ENCODE assay signal across 23 cellular contexts in genomic region chr3:103446958-103447357, GRCh38.
"Had no signal": no experiment of that assay in that cellular context is flagged by ENCODE, and none has a peak within 500 bp of the region (broad histone marks: within the 10 kb centered on the region; RNA-seq: fewer than 3 reads in every experiment).

No MANE protein-coding gene starts in this region.

- H3K9ac ChIP-seq: parathyroid adenoma had no signal

- H3K36me3 Mint-ChIP-seq: naive thymus-derived CD8-positive, alpha-beta T cell had no signal

- H3K4me2 ChIP-seq: hepatocyte had no signal

- H3K9me3 ChIP-seq: colonic mucosa, psoas muscle, suprapubic skin, thyroid gland, upper lobe of right lung, vagina had no signal

- H3K27ac ChIP-seq: colonic mucosa, foreskin keratinocyte, hepatocyte, parathyroid adenoma, psoas muscle, spleen, suprapubic skin, thyroid gland, upper lobe of right lung, vagina had no signal

- H3K79me2 ChIP-seq: hepatocyte, parathyroid adenoma had no signal

- H3K27me3 Mint-ChIP-seq: naive thymus-derived CD8-positive, alpha-beta T cell had no signal

- H3K4me1 ChIP-seq: colonic mucosa, foreskin keratinocyte, parathyroid adenoma, psoas muscle, spleen, suprapubic skin, thyroid gland, upper lobe of right lung, vagina had no signal

- H3K4me1 Mint-ChIP-seq: naive thymus-derived CD8-positive, alpha-beta T cell; neural crest cell had no signal

- H3K27me3 ChIP-seq: colonic mucosa, foreskin keratinocyte, hepatocyte, spleen, suprapubic skin, thyroid gland, upper lobe of right lung, vagina had no signal

- H2AFZ ChIP-seq: hepatocyte, parathyroid adenoma had no signal

- H3K9me3 Mint-ChIP-seq: neural crest cell had no signal

- ATAC-seq: foreskin keratinocyte; left colon; left ventricle myocardium superior; naive thymus-derived CD8-positive, alpha-beta T cell; psoas muscle; upper lobe of right lung had no signal

- H3K4me3 Mint-ChIP-seq: naive thymus-derived CD8-positive, alpha-beta T cell; neural crest cell had no signal

- DNase-seq: colonic mucosa; dermis blood vessel endothelial cell; erythroblast; foreskin keratinocyte; head of caudate nucleus; left colon; left ventricle myocardium superior; mesendoderm; naive thymus-derived CD8-positive, alpha-beta T cell; psoas muscle; retina; spleen; stimulated activated CD4-positive, alpha-beta T cell treated with anti-CD3 and anti-CD28 coated beads, Interleukin-15, amount 100 ng/mL, for 24 hours; stimulated activated CD4-positive, alpha-beta T cell treated with anti-CD3 and anti-CD28 coated beads, Interleukin-1b, Interleukin-23, amount 100 ng/mL, for 48 hours; stimulated activated naive CD4-positive, alpha-beta T cell treated with Interleukin-2 at 50 U/mL for 16 hours; thyroid gland; upper lobe of right lung had no signal

- H3K4me3 ChIP-seq: colonic mucosa, hepatocyte, lung, psoas muscle, spleen, suprapubic skin, thyroid gland, upper lobe of right lung, vagina had no signal

- H3K36me3 ChIP-seq: colonic mucosa, spleen, suprapubic skin, thyroid gland, upper lobe of right lung, vagina had no signal
